39 cellular contexts compared by ENCODE assay signal in genomic region chr1:53727461-53727860, GRCh38. TPM values are rescaled to one million over a fixed set of nuclear protein-coding genes. Genes with fewer than 3 reads are reported as not detected.
"Had no signal": no experiment of that assay in that cellular context is flagged by ENCODE, and none has a peak within 500 bp of the region (broad histone marks: within the 10 kb centered on the region; RNA-seq: fewer than 3 reads in every experiment).

No MANE protein-coding gene starts in this region.

- DNase-seq: activated effector memory CD4-positive, alpha-beta T cell treated with anti-CD3 and anti-CD28 coated beads, Interleukin-2, amount 50 U/mL, for 16 hours; activated effector memory CD4-positive, alpha-beta T cell treated with Interleukin-2 at 50 U/mL for 16 hours; activated gamma-delta T cell; activated gamma-delta T cell treated with Interleukin-2 at 50 U/mL for 16 hours; activated naive CD4-positive, alpha-beta T cell; activated naive CD4-positive, alpha-beta T cell treated with anti-CD3 and anti-CD28 coated beads for 36 hours; activated naive CD4-positive, alpha-beta T cell treated with anti-CD3 and anti-CD28 coated beads, Interleukin-2, amount 10 ng/mL, durations not matched to agents 7 days and 5 days; activated naive CD4-positive, alpha-beta T cell treated with anti-CD3 and anti-CD28 coated beads, Interleukin-2, amount 50 U/mL, for 16 hours; activated naive CD4-positive, alpha-beta T cell treated with Interleukin-2 at 50 U/mL for 16 hours; activated naive CD8-positive, alpha-beta T cell treated with anti-CD3 and anti-CD28 coated beads for 36 hours; activated naive CD8-positive, alpha-beta T cell treated with anti-CD3 and anti-CD28 coated beads, Interleukin-2, amount 10 ng/mL, durations not matched to agents 7 days and 5 days; activated naive CD8-positive, alpha-beta T cell treated with anti-CD3 and anti-CD28 coated beads, Interleukin-2, amount 50 U/mL, for 24 hours; activated T-cell treated with anti-CD3 and anti-CD28 coated beads for 4 hours; activated T-cell treated with anti-CD3 and anti-CD28 coated beads, Interleukin-2, amount 50 U/mL, for 1 hour; activated T-cell treated with anti-CD3 and anti-CD28 coated beads, Interleukin-2, amount 50 U/mL, for 24 hours; activated T-cell treated with anti-CD3 and anti-CD28 coated beads, Interleukin-2, amount 50 U/mL, for 4 hours; activated T-cell treated with anti-CD3 and anti-CD28 coated beads, Interleukin-2, amount 50 U/mL, for 48 hours; activated T-cell treated with anti-CD3 and anti-CD28 coated beads, Interleukin-2, amount 50 U/mL, for 72 hours; adrenal gland; amniotic stem cell; amygdala; anterior cingulate cortex; aorta; body of pancreas; brain microvascular endothelial cell; caudate nucleus; central memory CD4-positive, alpha-beta T cell; cerebellar nuclear complex had no signal

- H3K9me3 Mint-ChIP-seq: activated naive CD4-positive, alpha-beta T cell treated with anti-CD3 and anti-CD28 coated beads for 36 hours; activated naive CD4-positive, alpha-beta T cell treated with anti-CD3 and anti-CD28 coated beads, Interleukin-2, amount 10 ng/mL, durations not matched to agents 7 days and 5 days; activated naive CD4-positive, alpha-beta T cell treated with anti-CD3 and anti-CD28 coated beads, Interleukin-2, amount 50 U/mL, for 24 hours; activated naive CD4-positive, alpha-beta T cell treated with anti-CD3 and anti-CD28 coated beads, Interleukin-2, amount 50 U/mL, for 72 hours; activated naive CD8-positive, alpha-beta T cell treated with anti-CD3 and anti-CD28 coated beads for 36 hours; activated naive CD8-positive, alpha-beta T cell treated with anti-CD3 and anti-CD28 coated beads, Interleukin-2, amount 10 ng/mL, durations not matched to agents 7 days and 5 days; activated naive CD8-positive, alpha-beta T cell treated with anti-CD3 and anti-CD28 coated beads, Interleukin-2, amount 50 U/mL, for 24 hours; activated T-cell treated with anti-CD3 and anti-CD28 coated beads, Interleukin-2, amount 50 U/mL, for 24 hours; activated T-cell treated with anti-CD3 and anti-CD28 coated beads, Interleukin-2, amount 50 U/mL, for 4 hours; activated T-cell treated with anti-CD3 and anti-CD28 coated beads, Interleukin-2, amount 50 U/mL, for 72 hours; activated T-helper 1 cell treated with anti-CD3 and anti-CD28 coated beads, Interleukin-12 subunit alpha, Interleukin-12 subunit beta, Interleukin-2, Interleukin-4 antibody, amounts not matched to agents 30 ng/mL and 10 ng/mL and 1 ng/mL, durations not matched to agents 14 hours and 24 hours and 36 hours; activated T-helper 17 cell treated with anti-CD3 and anti-CD28 coated beads, Interleukin-2, amount 50 U/mL, for 72 hours; activated T-helper 2 cell treated with anti-CD3 and anti-CD28 coated beads, Interferon-gamma antibody, Interleukin-2, Interleukin-4, amounts not matched to agents 10 μg/mL and 5 μg/mL and 100 μg/mL, durations not matched to agents 14 hours and 24 hours and 36 hours; central memory CD8-positive, alpha-beta T cell had no signal

- H3K4me3 Mint-ChIP-seq: activated naive CD4-positive, alpha-beta T cell treated with anti-CD3 and anti-CD28 coated beads for 36 hours; activated naive CD4-positive, alpha-beta T cell treated with anti-CD3 and anti-CD28 coated beads, Interleukin-2, amount 10 ng/mL, durations not matched to agents 7 days and 5 days; activated naive CD4-positive, alpha-beta T cell treated with anti-CD3 and anti-CD28 coated beads, Interleukin-2, amount 50 U/mL, for 24 hours; activated naive CD8-positive, alpha-beta T cell; activated naive CD8-positive, alpha-beta T cell treated with anti-CD3 and anti-CD28 coated beads for 36 hours; activated naive CD8-positive, alpha-beta T cell treated with anti-CD3 and anti-CD28 coated beads, Interleukin-2, amount 10 ng/mL, durations not matched to agents 7 days and 5 days; activated naive CD8-positive, alpha-beta T cell treated with anti-CD3 and anti-CD28 coated beads, Interleukin-2, amount 50 U/mL, for 24 hours; activated T-cell treated with anti-CD3 and anti-CD28 coated beads, Interleukin-2, amount 50 U/mL, for 24 hours; activated T-cell treated with anti-CD3 and anti-CD28 coated beads, Interleukin-2, amount 50 U/mL, for 4 hours; activated T-cell treated with anti-CD3 and anti-CD28 coated beads, Interleukin-2, amount 50 U/mL, for 72 hours; activated T-helper 1 cell treated with anti-CD3 and anti-CD28 coated beads, Interleukin-12 subunit alpha, Interleukin-12 subunit beta, Interleukin-2, Interleukin-4 antibody, amounts not matched to agents 30 ng/mL and 10 ng/mL and 1 ng/mL, durations not matched to agents 14 hours and 24 hours and 36 hours; activated T-helper 17 cell treated with anti-CD3 and anti-CD28 coated beads, Interleukin-2, amount 50 U/mL, for 72 hours; brain; central memory CD8-positive, alpha-beta T cell had no signal

- H3K4me3 ChIP-seq: adrenal gland, ascending aorta, body of pancreas, breast epithelium, cardiac muscle cell had no signal

- H3K4me1 ChIP-seq: adrenal gland, ascending aorta, body of pancreas, breast epithelium had no signal

- H3K36me3 Mint-ChIP-seq: activated naive CD4-positive, alpha-beta T cell treated with anti-CD3 and anti-CD28 coated beads, Interleukin-2, amount 10 ng/mL, durations not matched to agents 7 days and 5 days; activated naive CD4-positive, alpha-beta T cell treated with anti-CD3 and anti-CD28 coated beads, Interleukin-2, amount 50 U/mL, for 24 hours; activated naive CD4-positive, alpha-beta T cell treated with anti-CD3 and anti-CD28 coated beads, Interleukin-2, amount 50 U/mL, for 72 hours; activated naive CD8-positive, alpha-beta T cell; activated naive CD8-positive, alpha-beta T cell treated with anti-CD3 and anti-CD28 coated beads for 36 hours; activated naive CD8-positive, alpha-beta T cell treated with anti-CD3 and anti-CD28 coated beads, Interleukin-2, amount 10 ng/mL, durations not matched to agents 7 days and 5 days; brain had no signal

- H3K27ac ChIP-seq: adrenal gland, ascending aorta, body of pancreas, brain microvascular endothelial cell, breast epithelium, cardiac muscle cell had no signal

- H3K27ac Mint-ChIP-seq: activated naive CD4-positive, alpha-beta T cell treated with anti-CD3 and anti-CD28 coated beads for 36 hours; activated naive CD4-positive, alpha-beta T cell treated with anti-CD3 and anti-CD28 coated beads, Interleukin-2, amount 10 ng/mL, durations not matched to agents 7 days and 5 days; activated naive CD4-positive, alpha-beta T cell treated with anti-CD3 and anti-CD28 coated beads, Interleukin-2, amount 50 U/mL, for 24 hours; activated naive CD4-positive, alpha-beta T cell treated with anti-CD3 and anti-CD28 coated beads, Interleukin-2, amount 50 U/mL, for 72 hours; activated naive CD8-positive, alpha-beta T cell; activated naive CD8-positive, alpha-beta T cell treated with anti-CD3 and anti-CD28 coated beads for 36 hours; activated naive CD8-positive, alpha-beta T cell treated with anti-CD3 and anti-CD28 coated beads, Interleukin-2, amount 10 ng/mL, durations not matched to agents 7 days and 5 days; activated naive CD8-positive, alpha-beta T cell treated with anti-CD3 and anti-CD28 coated beads, Interleukin-2, amount 50 U/mL, for 24 hours; activated T-cell treated with anti-CD3 and anti-CD28 coated beads, Interleukin-2, amount 50 U/mL, for 24 hours; activated T-cell treated with anti-CD3 and anti-CD28 coated beads, Interleukin-2, amount 50 U/mL, for 72 hours; activated T-helper 1 cell treated with anti-CD3 and anti-CD28 coated beads, Interleukin-12 subunit alpha, Interleukin-12 subunit beta, Interleukin-2, Interleukin-4 antibody, amounts not matched to agents 30 ng/mL and 10 ng/mL and 1 ng/mL, durations not matched to agents 14 hours and 24 hours and 36 hours; activated T-helper 17 cell treated with anti-CD3 and anti-CD28 coated beads, Interleukin-2, amount 50 U/mL, for 72 hours; activated T-helper 2 cell treated with anti-CD3 and anti-CD28 coated beads, Interferon-gamma antibody, Interleukin-2, Interleukin-4, amounts not matched to agents 10 μg/mL and 5 μg/mL and 100 μg/mL, durations not matched to agents 14 hours and 24 hours and 36 hours had no signal

- H3K9me3 ChIP-seq: adrenal gland, ascending aorta, body of pancreas, breast epithelium had no signal

- H3K36me3 ChIP-seq: adrenal gland, ascending aorta, brain microvascular endothelial cell, breast epithelium, cardiac muscle cell had no signal

- H3K27me3 ChIP-seq: adrenal gland, ascending aorta, body of pancreas, brain microvascular endothelial cell, breast epithelium, cardiac muscle cell had no signal

- H3K27me3 Mint-ChIP-seq: activated naive CD4-positive, alpha-beta T cell treated with anti-CD3 and anti-CD28 coated beads, Interleukin-2, amount 50 U/mL, for 24 hours; activated naive CD8-positive, alpha-beta T cell; activated naive CD8-positive, alpha-beta T cell treated with anti-CD3 and anti-CD28 coated beads for 36 hours had no signal

- ATAC-seq: activated naive CD4-positive, alpha-beta T cell treated with anti-CD3 and anti-CD28 coated beads, Interleukin-2, amount 50 U/mL, for 72 hours; activated naive CD8-positive, alpha-beta T cell treated with anti-CD3 and anti-CD28 coated beads, Interleukin-2, amount 50 U/mL, for 24 hours; activated T-cell treated with anti-CD3 and anti-CD28 coated beads, Interleukin-2, amount 50 U/mL, for 4 hours; activated T-cell treated with anti-CD3 and anti-CD28 coated beads, Interleukin-2, amount 50 U/mL, for 72 hours; activated T-helper 17 cell treated with anti-CD3 and anti-CD28 coated beads, Interleukin-2, amount 50 U/mL, for 72 hours; body of pancreas had no signal

- H3K4me1 Mint-ChIP-seq: activated naive CD4-positive, alpha-beta T cell treated with anti-CD3 and anti-CD28 coated beads, Interleukin-2, amount 10 ng/mL, durations not matched to agents 7 days and 5 days; activated naive CD4-positive, alpha-beta T cell treated with anti-CD3 and anti-CD28 coated beads, Interleukin-2, amount 50 U/mL, for 24 hours; activated naive CD8-positive, alpha-beta T cell treated with anti-CD3 and anti-CD28 coated beads for 36 hours; activated naive CD8-positive, alpha-beta T cell treated with anti-CD3 and anti-CD28 coated beads, Interleukin-2, amount 10 ng/mL, durations not matched to agents 7 days and 5 days; activated naive CD8-positive, alpha-beta T cell treated with anti-CD3 and anti-CD28 coated beads, Interleukin-2, amount 50 U/mL, for 24 hours; activated T-helper 17 cell treated with anti-CD3 and anti-CD28 coated beads, Interleukin-2, amount 50 U/mL, for 72 hours; central memory CD8-positive, alpha-beta T cell had no signal

RNA-seq across cellular contexts. Expression of gene GLIS1, which starts 11.5 kb away (rescaled TPM):
- total RNA-seq: activated naive CD4-positive, alpha-beta T cell treated with anti-CD3 and anti-CD28 coated beads for 36 hours; activated naive CD4-positive, alpha-beta T cell treated with anti-CD3 and anti-CD28 coated beads, Interleukin-2, amount 50 U/mL, for 72 hours; activated naive CD8-positive, alpha-beta T cell treated with anti-CD3 and anti-CD28 coated beads, Interleukin-2, amount 10 ng/mL, durations not matched to agents 7 days and 5 days; activated T-cell treated with anti-CD3 and anti-CD28 coated beads, Interleukin-2, amount 50 U/mL, for 4 hours; activated T-cell treated with anti-CD3 and anti-CD28 coated beads, Interleukin-2, amount 50 U/mL, for 72 hours; activated T-helper 17 cell treated with anti-CD3 and anti-CD28 coated beads, Interleukin-2, amount 50 U/mL, for 72 hours; activated T-helper 2 cell treated with anti-CD3 and anti-CD28 coated beads, Interferon-gamma antibody, Interleukin-2, Interleukin-4, amounts not matched to agents 10 μg/mL and 5 μg/mL and 100 μg/mL, durations not matched to agents 14 hours and 24 hours and 36 hours; ascending aorta had no signal
